In genomic region chr10:89251417-89252224, GRCh38 we compare ENCODE assay signal across 8 cellular contexts. TPM values are rescaled to one million over a fixed set of nuclear protein-coding genes. Genes with fewer than 3 reads are reported as not detected.
DNase-seq lines count a peak whose midpoint lies in the region; ATAC-seq and TF ChIP-seq lines count a peak whose summit lies in the region.

Gene LIPA (minus strand): TSS chr10:89251775. CDS start chr10:89247648, 4,127 bp downstream.

- H3K4me1 ChIP-seq in IMR-90 (ENCODE audit: control insufficient read depth, insufficient read depth, low read length) (no peaks in the 10 kb centered on the region), mononuclear cell (ENCODE audit: insufficient read depth, low read length) (peaks cover 59% of the 10 kb centered on the region)

- H3K14ac ChIP-seq in IMR-90 (replicated peaks; ENCODE audit: low read depth, low read length): peak within 1 kb of the TSS; percentile 53

- 0 out of 2 replicates have a peak within 1 kb of the TSS, but pooled peaks have one; percentile 7 for H2BK120ac ChIP-seq in IMR-90 (ENCODE audit: low read depth, low read length)

- H4K20me1 ChIP-seq in IMR-90 (ENCODE audit: insufficient read depth, low read length): no peaks in the 10 kb centered on the region

- 0% methylated on average over 24 of the region's 53 CpGs; no CpG with 5 or more reads in 1 of the 2 experiments for WGBS in IMR-90 (ENCODE audit: extremely low coverage in 2 of 2, insufficient read length in 1 of 2), 2 experiments

- BruUV-seq in IMR-90 (replicated peaks; lab: Mats Ljungman, UMichigan): no TSS peak

- in situ Hi-C loops in IMR-90 (cut with MboI; ENCODE audit: low sequenced_read_pairs): no loop called here

- H3K9me3 ChIP-seq in IMR-90 (ENCODE audit: control insufficient read depth, insufficient read depth, low read length) (peaks cover 3% of the 10 kb centered on the region; the same call in 1 of the 2 replicates), mononuclear cell (ENCODE audit: low read depth, low read length) (no peaks in the 10 kb centered on the region)

- intact Hi-C loops in IMR-90 (cut with micrococcal nuclease): no loop called here

- CTCF ChIA-PET in IMR-90 (lab: Yijun Ruan, JAX): no interaction called here

- H2BK20ac ChIP-seq in IMR-90 (ENCODE audit: low read depth, low read length): no peak within 1 kb of the TSS

- peak within 1 kb of the TSS; percentile 41 to 69; a peak in 3 of 4 replicates for H4K8ac ChIP-seq in IMR-90 (ENCODE audit: low read depth in 2 of 2, low read length in 2 of 2)

- H3K9ac ChIP-seq in IMR-90 (ENCODE audit: low read depth, low read length): peak within 1 kb of the TSS; percentile 32

- no peak within 1 kb of the TSS for H3K18ac ChIP-seq in IMR-90 (ENCODE audit: low read depth, low read length)

- peak within 1 kb of the TSS; percentile 59 for H3K4ac ChIP-seq in IMR-90 (ENCODE audit: low read depth, low read length)

- no peaks in the 10 kb centered on the region for H3K9me1 ChIP-seq in IMR-90 (ENCODE audit: insufficient read depth, low read length)

- H3K56ac ChIP-seq in IMR-90 (ENCODE audit: extremely low read depth, insufficient read depth, low read length): peak within 1 kb of the TSS; percentile 18; the same call in 1 of the 2 replicates

- H4K5ac ChIP-seq in IMR-90 (ENCODE audit: low read depth, low read length): no peak within 1 kb of the TSS

- peaks cover 3 to 6% of the 10 kb centered on the region in 2 experiments; a peak in 2 of 4 replicates for H3K79me1 ChIP-seq in IMR-90 (ENCODE audit: low read depth in 1 of 2, low read length in 2 of 2)

- H2BK5ac ChIP-seq in IMR-90 (ENCODE audit: low read depth, low read length, poor library complexity, severe bottlenecking): no peak within 1 kb of the TSS

- no peak for TF ChIP-seq CTCF in IMR-90 (conservative IDR thresholded peaks at IDR 0.05; ENCODE audit: low read depth, low read length)

- 0 out of 2 replicates have a peak within 1 kb of the TSS, but pooled peaks have one; percentile 21 for H2AK5ac ChIP-seq in IMR-90 (ENCODE audit: low read depth, low read length)

- peak; percentile 93 for ATAC-seq in GM21528 (IDR thresholded peaks at IDR 0.05; ENCODE audit: low FRiP score, unreplicated experiment)
- ATAC-seq in IMR-90 (ENCODE audit: low read depth): peak; percentile 99

- TF ChIP-seq POLR2A in IMR-90 (IDR thresholded peaks at IDR 0.05; ENCODE audit: low read depth, low read length): no peak

- peak within 1 kb of the TSS; percentile 63 for H3K4me3 ChIP-seq in IMR-90 (ENCODE audit: insufficient read depth, low read depth, low read length)
- H3K4me3 ChIP-seq in mononuclear cell (ENCODE audit: low read length): peak within 1 kb of the TSS; percentile 82

- peak; percentile 98 for DNase-seq in DMS 273 (lab: John Stamatoyannopoulos, UW; ENCODE audit: unreplicated experiment)
- peak; percentile 97 for DNase-seq in IMR-90
- peak; percentile 98 for DNase-seq in OCI-M1 (lab: John Stamatoyannopoulos, UW)
- peak; percentile 93 for DNase-seq in activated T-cell treated with anti-CD3 and anti-CD28 coated beads for 24 hours (ENCODE audit: low read depth)
- DNase-seq in epidermal melanocyte (ENCODE audit: insufficient read length, low spot score): peak; percentile 80
- DNase-seq in stimulated activated CD8-positive, alpha-beta memory T cell treated with anti-CD3 and anti-CD28 coated beads, Interleukin-4, amount 100 ng/mL, for 1 hour (ENCODE audit: low read depth in 2 of 2, low spot score in 1 of 2): peak; percentile 86 to 94

- no peak for TF ChIP-seq RAD21 in IMR-90 (IDR thresholded peaks at IDR 0.05; ENCODE audit: low read length)

- H3K4me2 ChIP-seq in IMR-90 (ENCODE audit: low read depth, low read length): peak within 1 kb of the TSS; percentile 58

- H2AK9ac ChIP-seq in IMR-90 (replicated peaks; ENCODE audit: low read depth, low read length, poor library complexity): peak within 1 kb of the TSS; percentile 38

- peak within 1 kb of the TSS; percentile 99 for H2AFZ ChIP-seq in IMR-90 (replicated peaks; ENCODE audit: low read length, poor library complexity)

- peak within 1 kb of the TSS; percentile 12; the same call in 1 of the 2 replicates for H3K27ac ChIP-seq in IMR-90 (ENCODE audit: insufficient read depth, low read length)

- no peaks in the 10 kb centered on the region for H3K36me3 ChIP-seq in IMR-90 (ENCODE audit: control insufficient read depth, insufficient read depth, low read length)

- H3K23ac ChIP-seq in IMR-90 (ENCODE audit: low read depth, low read length): 0 out of 2 replicates have a peak within 1 kb of the TSS, but pooled peaks have one; percentile 14

- POLR2A ChIA-PET in IMR-90 (lab: Charles Lee; ENCODE audit: unreplicated experiment): no interaction called here

- H4K91ac ChIP-seq in IMR-90 (ENCODE audit: insufficient read depth, low read depth, low read length): no peak within 1 kb of the TSS; the same call in 1 of the 2 replicates

- dilution Hi-C loops in IMR-90 (cut with HindIII; ENCODE audit: low sequenced_read_pairs, unreplicated experiment): no loop called here

- no peak within 1 kb of the TSS; the same call in 2 of the 3 replicates for H2BK15ac ChIP-seq in IMR-90 (ENCODE audit: low read depth, low read length)

- peaks cover 1% of the 10 kb centered on the region; the same call in 1 of the 2 replicates for H3K27me3 ChIP-seq in IMR-90 (ENCODE audit: control insufficient read depth, insufficient read depth, low read length)
- H3K27me3 ChIP-seq in mononuclear cell (ENCODE audit: insufficient read depth, low read length): no peaks in the 10 kb centered on the region

TF ChIP-seq in IMR-90, 13 proteins besides CTCF, POLR2A, EP300 and RAD21:
- TF ChIP-seq MAZ (IDR thresholded peaks at IDR 0.05; ENCODE audit: borderline replicate concordance, low read depth, low read length) (peak; percentile 41; the same call in 1 of the 2 replicates), MXI1 (IDR thresholded peaks at IDR 0.05; ENCODE audit: borderline replicate concordance, low read depth, low read length) (peak; percentile 46; the same call in 1 of the 2 replicates), SMC3 (IDR thresholded peaks at IDR 0.05; ENCODE audit: low read depth, low read length) (no peak), USF2 (IDR thresholded peaks at IDR 0.05; ENCODE audit: low read depth, low read length) (no peak), NFE2L2 (IDR thresholded peaks at IDR 0.05; ENCODE audit: low read depth, low read length) (no peak), ELK1 (IDR thresholded peaks at IDR 0.05; ENCODE audit: borderline replicate concordance, low read depth, low read length) (no peak), RFX5 (IDR thresholded peaks at IDR 0.05; ENCODE audit: low read depth, low read length) (no peak), FOS (IDR thresholded peaks at IDR 0.05; ENCODE audit: low read depth, low read length) (no peak), BHLHE40 (IDR thresholded peaks at IDR 0.05; ENCODE audit: low read depth, low read length) (no peak), RCOR1 (IDR thresholded peaks at IDR 0.05; ENCODE audit: insufficient replicate concordance, low read length) (no peak), CEBPB (IDR thresholded peaks at IDR 0.05; ENCODE audit: low read depth, low read length) (no peak), MAFK (IDR thresholded peaks at IDR 0.05; ENCODE audit: low read depth, low read length) (no peak), CHD1 (IDR thresholded peaks at IDR 0.05; ENCODE audit: low read depth, low read length) (no peak)

RNA-seq across cellular contexts. Expression of gene LIPA, which starts in this region (rescaled TPM):
- total RNA-seq in IMR-90 (2012; rRNA removed) (31.9 and 32.5 TPM in 2 replicates), mononuclear cell (45.0 TPM)
- polyA plus RNA-seq in IMR-90 (2012; rRNA removed): 16.7 and 23.1 TPM in 2 replicates
- 4.7 and 8.1 TPM in 2 replicates for polyA plus RNA-seq in IMR-90 (2012; cell fraction: cytosol; rRNA removed)
- 1.4 and 12.3 TPM in 2 replicates for polyA plus RNA-seq in IMR-90 (2012; cell fraction: nucleus; rRNA removed; ENCODE audit: low replicate concordance)

Comparison
In these comparisons a context has a peak if more than half of its experiments do, and no peak if none do; other contexts are left out.
1. Peak in every context shown above with its lines: DNase-seq, ATAC-seq, H3K4me3 ChIP-seq and H3K27ac ChIP-seq.